ENCODE assay signal across 8 cellular contexts in genomic region chr3:98900265-98901031, GRCh38. TPM values are rescaled to one million over a fixed set of nuclear protein-coding genes. Genes with fewer than 3 reads are reported as not detected.
A peak's percentile ranks its signal among the peaks of the same experiment; 100 is the strongest.
DNase-seq lines count a peak whose midpoint lies in the region; ATAC-seq and TF ChIP-seq lines count a peak whose summit lies in the region.

No MANE protein-coding gene starts in this region.

- no peak for DNase-seq in activated naive CD4-positive, alpha-beta T cell treated with anti-CD3 and anti-CD28 coated beads, Interleukin-2, amount 50 U/mL, for 16 hours
- DNase-seq in activated naive CD8-positive, alpha-beta T cell treated with anti-CD3 and anti-CD28 coated beads, Interleukin-2, amount 50 U/mL, for 24 hours = no peak
- no peak for DNase-seq in lower leg skin (ENCODE audit: low spot score in 2 of 2)
- no peak for DNase-seq in GM10266 (ENCODE audit: extremely low spot score)

- H3K4me3 ChIP-seq in lower leg skin (ENCODE audit: low read depth, poor library complexity, severe bottlenecking) = peak overlapping the region; percentile 90
- H3K4me3 ChIP-seq in urinary bladder (ENCODE audit: low read depth, low read length) = peak overlapping the region; percentile 85

- TF ChIP-seq POLR2A in lower leg skin (IDR thresholded peaks at IDR 0.05) = no peak

- peaks cover 14% of the 10 kb centered on the region for H3K4me1 Mint-ChIP-seq in activated naive CD4-positive, alpha-beta T cell treated with anti-CD3 and anti-CD28 coated beads, Interleukin-2, amount 50 U/mL, for 24 hours
- peaks cover 16% of the 10 kb centered on the region for H3K4me1 Mint-ChIP-seq in activated naive CD8-positive, alpha-beta T cell treated with anti-CD3 and anti-CD28 coated beads, Interleukin-2, amount 50 U/mL, for 24 hours

- no peaks in the 10 kb centered on the region for H3K4me1 ChIP-seq in urinary bladder (ENCODE audit: insufficient read depth)

- no peak overlapping the region for H3K27ac ChIP-seq in urinary bladder (ENCODE audit: low read depth)

- WGBS in lower leg skin, 2 donors = 6 to 7% methylated on average over 16 to 17 of the region's 17 CpGs
- WGBS in urinary bladder = 7% methylated on average over 17 of the region's 17 CpGs

- intact Hi-C loops in lower leg skin (cut with DNase I; ENCODE audit: low total_unique reads) = no loop called here

- H3K27me3 Mint-ChIP-seq in activated naive CD4-positive, alpha-beta T cell treated with anti-CD3 and anti-CD28 coated beads, Interleukin-2, amount 50 U/mL, for 24 hours = no peaks in the 10 kb centered on the region
- H3K27me3 Mint-ChIP-seq in activated naive CD8-positive, alpha-beta T cell treated with anti-CD3 and anti-CD28 coated beads, Interleukin-2, amount 50 U/mL, for 24 hours = peaks cover 18% of the 10 kb centered on the region

- peak overlapping the region; percentile 93 for H3K4me3 Mint-ChIP-seq in activated naive CD4-positive, alpha-beta T cell treated with anti-CD3 and anti-CD28 coated beads, Interleukin-2, amount 50 U/mL, for 24 hours
- peak overlapping the region; percentile 83 for H3K4me3 Mint-ChIP-seq in activated naive CD8-positive, alpha-beta T cell treated with anti-CD3 and anti-CD28 coated beads, Interleukin-2, amount 50 U/mL, for 24 hours

- no peaks in the 10 kb centered on the region for H3K36me3 Mint-ChIP-seq in activated naive CD4-positive, alpha-beta T cell treated with anti-CD3 and anti-CD28 coated beads, Interleukin-2, amount 50 U/mL, for 24 hours
- no peaks in the 10 kb centered on the region for H3K36me3 Mint-ChIP-seq in activated naive CD8-positive, alpha-beta T cell treated with anti-CD3 and anti-CD28 coated beads, Interleukin-2, amount 50 U/mL, for 24 hours (ENCODE audit: low read depth)

- no peak for ATAC-seq in activated naive CD8-positive, alpha-beta T cell treated with anti-CD3 and anti-CD28 coated beads, Interleukin-2, amount 50 U/mL, for 24 hours
- ATAC-seq in HG03460 (IDR thresholded peaks at IDR 0.05; ENCODE audit: unreplicated experiment) (no peak), HG03439 (IDR thresholded peaks at IDR 0.05; ENCODE audit: unreplicated experiment) (no peak)

- H3K9me3 Mint-ChIP-seq in activated naive CD4-positive, alpha-beta T cell treated with anti-CD3 and anti-CD28 coated beads, Interleukin-2, amount 50 U/mL, for 24 hours = no peaks in the 10 kb centered on the region
- H3K9me3 Mint-ChIP-seq in activated naive CD8-positive, alpha-beta T cell treated with anti-CD3 and anti-CD28 coated beads, Interleukin-2, amount 50 U/mL, for 24 hours = no peaks in the 10 kb centered on the region

- no peak overlapping the region for H3K27ac Mint-ChIP-seq in activated naive CD4-positive, alpha-beta T cell treated with anti-CD3 and anti-CD28 coated beads, Interleukin-2, amount 50 U/mL, for 24 hours
- no peak overlapping the region for H3K27ac Mint-ChIP-seq in activated naive CD8-positive, alpha-beta T cell treated with anti-CD3 and anti-CD28 coated beads, Interleukin-2, amount 50 U/mL, for 24 hours

- TF ChIP-seq CTCF in lower leg skin (IDR thresholded peaks at IDR 0.05) (no peak), GM10266 (IDR thresholded peaks at IDR 0.05; ENCODE audit: control insufficient read depth, insufficient read depth, low read depth, missing control alignments) (no peak)

- no peaks in the 10 kb centered on the region for H3K36me3 ChIP-seq in urinary bladder (ENCODE audit: insufficient read depth)

RNA-seq across cellular contexts. Expression of gene DCBLD2, which starts 1.0 kb away (rescaled TPM):
- total RNA-seq in lower leg skin = 10 to 100 TPM; 13.8 to 22.8 (median 15.3) TPM
- 79.6 TPM for total RNA-seq in urinary bladder
- 16.0 TPM for polyA plus RNA-seq in urinary bladder
